In the genomic region with DNA sequence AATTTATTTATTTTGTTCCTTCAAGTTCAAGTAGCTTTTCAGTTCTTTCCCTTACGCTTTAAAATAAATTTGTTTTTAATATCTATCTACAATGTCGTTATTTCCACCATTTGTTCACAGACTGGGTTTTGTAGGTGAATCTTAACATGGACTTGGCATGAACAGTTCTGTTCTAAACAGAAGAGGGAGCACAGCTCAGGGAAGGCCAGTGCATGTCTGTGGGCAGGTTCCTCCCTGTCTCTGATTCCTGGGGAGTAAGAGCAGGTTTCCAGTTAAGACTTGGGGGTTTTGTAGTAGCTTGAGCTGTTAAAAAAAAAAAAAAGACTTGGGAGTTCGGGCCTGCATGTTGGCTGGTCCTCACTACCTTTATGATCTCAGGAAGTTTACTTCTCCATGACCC, we compare ENCODE assay signal across 1 cellular context.
A peak's percentile ranks its signal among the peaks of the same experiment; 100 is the strongest.
TF ChIP-seq lines count a peak whose summit lies in the region.

No MANE protein-coding gene starts in this region.

TF ChIP-seq in A549, 52 proteins besides CTCF, POLR2A, EP300 and RAD21 (continued from another document):
- TF ChIP-seq SMC3 (IDR thresholded peaks at IDR 0.05) = 0 out of 3 replicates have a peak, but pooled peaks have one; percentile 22
